In genomic region chr11:6576471-6577373, GRCh38 we compare ENCODE assay signal across 10 cellular contexts. TPM values are rescaled to one million over a fixed set of nuclear protein-coding genes. Genes with fewer than 3 reads are reported as not detected.
DNase-seq lines count a peak whose midpoint lies in the region; ATAC-seq, FAIRE-seq and TF ChIP-seq lines count a peak whose summit lies in the region.
"Had no signal": no experiment of that assay in that cellular context is flagged by ENCODE, and none has a peak within 500 bp of the region (broad histone marks: within the 10 kb centered on the region; RNA-seq: fewer than 3 reads in every experiment).

No MANE protein-coding gene starts in this region.

- H3K36me3 ChIP-seq in H7 (replicated peaks; ENCODE audit: control insufficient read depth, insufficient read depth, low read length): no peaks in the 10 kb centered on the region
- H3K36me3 ChIP-seq in skeletal muscle tissue (ENCODE audit: control insufficient read depth in 3 of 3, insufficient read depth in 3 of 3, low read length in 3 of 3): peaks cover 0 to 8% (median 0%) of the 10 kb centered on the region in 3 donors

- no peaks in the 10 kb centered on the region for H3K9me3 ChIP-seq in skeletal muscle tissue (ENCODE audit: control insufficient read depth in 3 of 3, low read length in 3 of 3)

- TF ChIP-seq CTCF in lower leg skin (IDR thresholded peaks at IDR 0.05): no peak

- intact Hi-C loops in lower leg skin (cut with DNase I; ENCODE audit: low total_unique reads): no loop called here

- H3K27ac ChIP-seq in skeletal muscle tissue (ENCODE audit: low read depth, low read length): peak overlapping the region; percentile 9

- no peak for TF ChIP-seq POLR2A in lower leg skin (IDR thresholded peaks at IDR 0.05)

- H3K4me3 ChIP-seq in H7 (ENCODE audit: insufficient read depth, low read depth, low read length) (no peak overlapping the region), skeletal muscle tissue (ENCODE audit: low read length in 3 of 3) (no peak overlapping the region), lower leg skin (ENCODE audit: low read depth, poor library complexity, severe bottlenecking) (no peak overlapping the region)

- no peak overlapping the region for H3K9ac ChIP-seq in skeletal muscle tissue (ENCODE audit: low read depth in 1 of 3, low read length in 3 of 3)

- FAIRE-seq in frontal cortex (lab: Jason Lieb, UNC): peak; percentile 43
- FAIRE-seq: bronchial epithelial cell had no signal

- ATAC-seq in HG03025 (IDR thresholded peaks at IDR 0.05; ENCODE audit: low FRiP score, unreplicated experiment) (no peak), GM21447 (IDR thresholded peaks at IDR 0.05; ENCODE audit: unreplicated experiment) (no peak)
- ATAC-seq: PC-3 had no signal

- 36 to 40% methylated on average over 5 of the region's 6 CpGs for WGBS in lower leg skin, 2 donors

- peaks cover 0 to 15% (median 7%) of the 10 kb centered on the region in 3 donors for H3K4me1 ChIP-seq in skeletal muscle tissue (ENCODE audit: control insufficient read depth in 3 of 3, insufficient read depth in 3 of 3, low read length in 3 of 3)

- H3K27me3 ChIP-seq in H7 (ENCODE audit: control insufficient read depth, insufficient read depth, low read length): no peaks in the 10 kb centered on the region
- H3K27me3 ChIP-seq in skeletal muscle tissue (ENCODE audit: control insufficient read depth in 3 of 3, insufficient read depth in 3 of 3, low read length in 3 of 3): no peaks in the 10 kb centered on the region

- peak; percentile 26 for DNase-seq in H7
- DNase-seq in RPMI8226: peak; percentile 37
- peak; percentile 37 to 74 for DNase-seq in frontal cortex (ENCODE audit: low spot score in 2 of 2)
- DNase-seq in lower leg skin (ENCODE audit: low spot score in 2 of 2): no peak
- DNase-seq in activated CD4-positive, CD25-positive, alpha-beta regulatory T cell (lab: John Stamatoyannopoulos, UW): no peak
- DNase-seq: PC-3 had no signal

RNA-seq across cellular contexts. Expression of gene RRP8, which starts 26.7 kb away (rescaled TPM):
- 18.0 and 20.1 TPM in 2 replicates for total RNA-seq in H7 (2014; rRNA removed; shearing (Covaris generic))
- total RNA-seq in frontal cortex (11.4 TPM), skeletal muscle tissue (9.4 TPM), lower leg skin (10 to 100 TPM; 14.9 to 22.7 (median 18.0) TPM)

RNA-seq across cellular contexts. Expression of gene ILK, which starts 26.9 kb away (rescaled TPM):
- total RNA-seq in H7 (2014; rRNA removed; shearing (Covaris generic)): 114 and 130 TPM in 2 replicates
- total RNA-seq in frontal cortex (48.1 TPM), skeletal muscle tissue (106 TPM), lower leg skin (10 to 100 TPM; 68.1 to 91.0 (median 74.8) TPM)

RNA-seq across cellular contexts. Expression of gene TAF10, which starts 35.3 kb away (rescaled TPM):
- total RNA-seq in H7 (2014; rRNA removed; shearing (Covaris generic)): 121 and 198 TPM in 2 replicates
- total RNA-seq in frontal cortex: 10.2 TPM
- total RNA-seq in skeletal muscle tissue: 19.8 TPM
- 100 to 1,000 TPM in 1 of 4 donors, 10 to 100 TPM in 3; 41.1 to 105 (median 61.8) TPM for total RNA-seq in lower leg skin

RNA-seq across cellular contexts. Expression of gene TPP1, which starts 42.5 kb away (rescaled TPM):
- total RNA-seq in H7 (2014; rRNA removed; shearing (Covaris generic)): 13.9 and 17.1 TPM in 2 replicates
- total RNA-seq in frontal cortex (3.3 TPM), skeletal muscle tissue (15.7 TPM), lower leg skin (10 to 100 TPM; 49.6 to 65.3 (median 57.9) TPM)

Comparison
In these comparisons a context has a peak if more than half of its experiments do, and no peak if none do; other contexts are left out.
1. DNase-seq: peak in H7 (single experiment), RPMI8226 (single experiment) and frontal cortex (2 of 2); none in lower leg skin (0 of 2) and activated CD4-positive, CD25-positive, alpha-beta regulatory T cell (0 of 4).